ENCODE assay signal across 8 cellular contexts in genomic region chr1:23168079-23168461, GRCh38. TPM values are rescaled to one million over a fixed set of nuclear protein-coding genes. Genes with fewer than 3 reads are reported as not detected.
DNase-seq lines count a peak whose midpoint lies in the region; ATAC-seq and TF ChIP-seq lines count a peak whose summit lies in the region.

No MANE protein-coding gene starts in this region.

- peak; percentile 67 for ATAC-seq in activated CD8-positive, alpha-beta memory T cell treated with anti-CD3 and anti-CD28 coated beads, Interleukin-2, amount 10 ng/mL, durations not matched to agents 7 days and 5 days
- peak; percentile 33 for ATAC-seq in left colon
- peak; percentile 28 to 29 for ATAC-seq in stimulated activated naive B cell treated with anti-CD40 and anti-IgM and Interleukin-4, amounts not matched to agents 10 μg/mL and 1 μg/mL and 100 μg/mL, for 72 hours (replicated peaks)
- no peak for ATAC-seq in GM18511 (IDR thresholded peaks at IDR 0.05; ENCODE audit: unreplicated experiment)

- in situ Hi-C loops in brain microvascular endothelial cell (cut with HindIII; ENCODE audit: low pct_ligation_motif_present, low sequenced_read_pairs): no loop called here

- peak; percentile 48 for DNase-seq in activated CD8-positive, alpha-beta memory T cell treated with anti-CD3 and anti-CD28 coated beads, Interleukin-2, amount 10 ng/mL, durations not matched to agents 7 days and 5 days
- no peak for DNase-seq in activated CD8-positive, alpha-beta memory T cell treated with anti-CD3 and anti-CD28 coated beads, Interleukin-2, amount 50 U/mL, for 48 hours
- DNase-seq in RKO (ENCODE audit: low spot score): peak; percentile 51
- DNase-seq in brain microvascular endothelial cell: no peak
- DNase-seq in left colon: peak in 1 of 2 donors; percentile 56
- no peak for DNase-seq in stimulated activated naive B cell treated with anti-CD40 and anti-IgM and Interleukin-4, amounts not matched to agents 10 μg/mL and 1 μg/mL and 100 μg/mL, for 72 hours
- no peak for DNase-seq in kidney glomerular epithelial cell (lab: John Stamatoyannopoulos, UW)

- H3K27ac ChIP-seq in brain microvascular endothelial cell: peak overlapping the region; percentile 90

- H3K4me1 Mint-ChIP-seq in activated CD8-positive, alpha-beta memory T cell treated with anti-CD3 and anti-CD28 coated beads, Interleukin-2, amount 10 ng/mL, durations not matched to agents 7 days and 5 days: peaks cover 14% of the 10 kb centered on the region
- H3K4me1 Mint-ChIP-seq in stimulated activated naive B cell treated with anti-CD40 and anti-IgM and Interleukin-4, amounts not matched to agents 10 μg/mL and 1 μg/mL and 100 μg/mL, for 72 hours: peaks cover 15 to 32% of the 10 kb centered on the region in 2 donors

- peak overlapping the region; percentile 84 for H3K27ac Mint-ChIP-seq in activated CD8-positive, alpha-beta memory T cell treated with anti-CD3 and anti-CD28 coated beads, Interleukin-2, amount 10 ng/mL, durations not matched to agents 7 days and 5 days
- peak overlapping the region; percentile 94 for H3K27ac Mint-ChIP-seq in stimulated activated naive B cell treated with anti-CD40 and anti-IgM and Interleukin-4, amounts not matched to agents 10 μg/mL and 1 μg/mL and 100 μg/mL, for 72 hours

- intact Hi-C loops in left colon (cut with DNase I, micrococcal nuclease): no loop called here

- CTCF ChIA-PET in activated CD8-positive, alpha-beta memory T cell treated with anti-CD3 and anti-CD28 coated beads, Interleukin-2, amount 10 ng/mL, durations not matched to agents 7 days and 5 days (lab: Charles Lee): interaction anchor here (1.1 to 10.2 kb wide), 11 partner anchors 11 to 203 kb away, joined by 3 to 107 read pairs (median 6); no protein-coding TSS in a partner anchor

- H3K36me3 Mint-ChIP-seq in activated CD8-positive, alpha-beta memory T cell treated with anti-CD3 and anti-CD28 coated beads, Interleukin-2, amount 10 ng/mL, durations not matched to agents 7 days and 5 days: peaks cover 3% of the 10 kb centered on the region
- H3K36me3 Mint-ChIP-seq in stimulated activated naive B cell treated with anti-CD40 and anti-IgM and Interleukin-4, amounts not matched to agents 10 μg/mL and 1 μg/mL and 100 μg/mL, for 72 hours: peaks cover 2 to 6% of the 10 kb centered on the region in 2 donors

- H3K4me3 Mint-ChIP-seq in activated CD8-positive, alpha-beta memory T cell treated with anti-CD3 and anti-CD28 coated beads, Interleukin-2, amount 10 ng/mL, durations not matched to agents 7 days and 5 days: peak overlapping the region; percentile 98
- peak overlapping the region; percentile 100 for H3K4me3 Mint-ChIP-seq in stimulated activated naive B cell treated with anti-CD40 and anti-IgM and Interleukin-4, amounts not matched to agents 10 μg/mL and 1 μg/mL and 100 μg/mL, for 72 hours

- no peaks in the 10 kb centered on the region for H3K36me3 ChIP-seq in brain microvascular endothelial cell (replicated peaks)

- H3K9me3 Mint-ChIP-seq in activated CD8-positive, alpha-beta memory T cell treated with anti-CD3 and anti-CD28 coated beads, Interleukin-2, amount 10 ng/mL, durations not matched to agents 7 days and 5 days (ENCODE audit: low read depth): no peaks in the 10 kb centered on the region
- H3K9me3 Mint-ChIP-seq in stimulated activated naive B cell treated with anti-CD40 and anti-IgM and Interleukin-4, amounts not matched to agents 10 μg/mL and 1 μg/mL and 100 μg/mL, for 72 hours: no peaks in the 10 kb centered on the region

- H3K27me3 Mint-ChIP-seq in activated CD8-positive, alpha-beta memory T cell treated with anti-CD3 and anti-CD28 coated beads, Interleukin-2, amount 10 ng/mL, durations not matched to agents 7 days and 5 days: peaks cover 2% of the 10 kb centered on the region
- H3K27me3 Mint-ChIP-seq in stimulated activated naive B cell treated with anti-CD40 and anti-IgM and Interleukin-4, amounts not matched to agents 10 μg/mL and 1 μg/mL and 100 μg/mL, for 72 hours: no peaks in the 10 kb centered on the region

- TF ChIP-seq CTCF in brain microvascular endothelial cell (IDR thresholded peaks at IDR 0.05; ENCODE audit: low read depth, low read length, missing control alignments): no peak

- H3K27me3 ChIP-seq in brain microvascular endothelial cell (replicated peaks): no peaks in the 10 kb centered on the region

- H3K4me3 ChIP-seq in brain microvascular endothelial cell (ENCODE audit: low read depth, low read length): peak overlapping the region; percentile 86

RNA-seq across cellular contexts. Expression of gene LUZP1, which starts 0.6 kb away (rescaled TPM):
- 10 to 100 TPM; 19.5 to 20.4 TPM for total RNA-seq in activated CD8-positive, alpha-beta memory T cell treated with anti-CD3 and anti-CD28 coated beads, Interleukin-2, amount 10 ng/mL, durations not matched to agents 7 days and 5 days
- total RNA-seq in left colon: 10 to 100 TPM; 43.7 to 57.8 TPM

RNA-seq across cellular contexts. Expression of gene HTR1D, which starts 49.2 kb away (rescaled TPM):
- total RNA-seq in activated CD8-positive, alpha-beta memory T cell treated with anti-CD3 and anti-CD28 coated beads, Interleukin-2, amount 10 ng/mL, durations not matched to agents 7 days and 5 days: not detected
- 1 to 10 TPM in 1 of 2 donors, under 1 TPM in 1; 0.46 to 1.1 TPM for total RNA-seq in left colon

Comparison
In these comparisons a context has a peak if more than half of its experiments do, and no peak if none do; other contexts are left out.
1. DNase-seq: peak in activated CD8-positive, alpha-beta memory T cell treated with anti-CD3 and anti-CD28 coated beads, Interleukin-2, amount 10 ng/mL, durations not matched to agents 7 days and 5 days (single experiment) and RKO (single experiment); none in activated CD8-positive, alpha-beta memory T cell treated with anti-CD3 and anti-CD28 coated beads, Interleukin-2, amount 50 U/mL, for 48 hours (single experiment), brain microvascular endothelial cell (single experiment), stimulated activated naive B cell treated with anti-CD40 and anti-IgM and Interleukin-4, amounts not matched to agents 10 μg/mL and 1 μg/mL and 100 μg/mL, for 72 hours (single experiment) and kidney glomerular epithelial cell (single experiment).